ENCODE assay signal across 30 cellular contexts in the genomic region with DNA sequence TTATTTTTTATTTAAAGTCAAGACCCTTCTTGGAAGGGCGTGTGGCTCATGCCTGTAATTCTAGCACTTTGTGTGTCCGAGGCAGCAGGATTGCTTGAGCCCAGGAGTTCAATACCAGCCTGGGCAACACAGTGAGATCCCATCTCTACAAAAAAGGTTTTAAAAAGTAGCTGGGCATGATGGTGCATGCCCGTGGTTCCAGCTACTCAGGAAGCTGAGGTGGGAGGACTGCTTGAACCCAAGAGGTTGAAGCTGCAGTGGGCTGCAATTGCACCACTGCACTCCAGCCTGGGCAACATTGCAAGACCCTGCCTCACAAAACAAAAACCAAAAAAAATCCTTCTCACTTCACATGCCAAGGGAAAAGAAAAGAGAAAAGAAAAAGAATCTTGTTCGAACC. TPM values are rescaled to one million over a fixed set of nuclear protein-coding genes. Genes with fewer than 3 reads are reported as not detected.
"Had no signal": no experiment of that assay in that cellular context is flagged by ENCODE, and none has a peak within 500 bp of the region (broad histone marks: within the 10 kb centered on the region; RNA-seq: fewer than 3 reads in every experiment).

No MANE protein-coding gene starts in this region.

- H3K9ac ChIP-seq: SK-N-SH had no signal

- H3K4me2 ChIP-seq: PC-9, SK-N-SH had no signal

- ATAC-seq: activated CD4-positive, alpha-beta T cell treated with anti-CD3 and anti-CD28 coated beads for 36 hours; activated CD4-positive, CD25-positive, alpha-beta regulatory T cell treated with anti-CD3 and anti-CD28 coated beads, Interleukin-2, amount 50 U/mL, for 24 hours; activated CD8-positive, alpha-beta T cell treated with anti-CD3 and anti-CD28 coated beads, Interleukin-2, amount 10 ng/mL, durations not matched to agents 7 days and 5 days had no signal

- H3K27ac ChIP-seq: ascending aorta, PC-9, SJSA1 had no signal

- H2AFZ ChIP-seq: PC-9 had no signal

- H3K4me3 ChIP-seq: ascending aorta, PC-9, SJSA1 had no signal

- H3K9me3 ChIP-seq: ascending aorta, SJSA1, SK-N-SH had no signal

- DNase-seq: activated CD4-positive, alpha-beta T cell treated with anti-CD3 and anti-CD28 coated beads for 36 hours; activated CD4-positive, alpha-beta T cell treated with anti-CD3 and anti-CD28 coated beads, Interleukin-2, amount 10 ng/mL, durations not matched to agents 7 days and 5 days; activated CD4-positive, alpha-beta T cell treated with anti-CD3 and anti-CD28 coated beads, Interleukin-2, amount 50 U/mL, for 48 hours; activated CD8-positive, alpha-beta T cell treated with anti-CD3 and anti-CD28 coated beads, Interleukin-2, amount 10 ng/mL, durations not matched to agents 7 days and 5 days; activated gamma-delta T cell; activated naive CD4-positive, alpha-beta T cell treated with Interleukin-2 at 50 U/mL for 16 hours; activated naive CD8-positive, alpha-beta T cell treated with anti-CD3 and anti-CD28 coated beads, Interleukin-2, amount 10 ng/mL, durations not matched to agents 7 days and 5 days; activated T-cell treated with anti-CD3 and anti-CD28 coated beads, Interleukin-2, amount 50 U/mL, for 24 hours; amygdala; Kasumi-1; KG1; MM.1S; MV-4-11; NCI-H1092; NCI-H1436 treated with DMSO at 0.1 percent for 48 hours; NCI-H1694 treated with DMSO at 0.1 percent for 48 hours; NCI-H2029 treated with DMSO at 0.1 percent for 48 hours; NCI-H2107; NCI-H2171; NCI-H510A; NCI-H526; NCI-H748 treated with DMSO at 0.1 percent for 48 hours; NK-92 treated with Interleukin-12 subunit alpha and Interleukin-12 subunit beta, amount 100 ng/mL, for 24 hours; PC-9; SHP77 treated with DMSO at 0.1 percent for 48 hours; SK-N-SH had no signal

- H3K27me3 ChIP-seq: ascending aorta, SJSA1 had no signal

- FAIRE-seq: TTC549 had no signal

RNA-seq across cellular contexts. Expression of gene C17orf107, which starts 36.6 kb away (rescaled TPM):
- total RNA-seq: ascending aorta had no signal

RNA-seq across cellular contexts. Expression of gene CHRNE, which starts 40.2 kb away (rescaled TPM):
- total RNA-seq: ascending aorta had no signal
